ENCODE assay signal across 7 cellular contexts in genomic region chr11:3109921-3110706, GRCh38. TPM values are rescaled to one million over a fixed set of nuclear protein-coding genes. Genes with fewer than 3 reads are reported as not detected.
DNase-seq lines count a peak whose midpoint lies in the region; ATAC-seq and TF ChIP-seq lines count a peak whose summit lies in the region.

No MANE protein-coding gene starts in this region.

- H3K4me3 ChIP-seq in psoas muscle = no peak overlapping the region

- WGBS in psoas muscle, 3 donors = 51 to 62% (median 53%) methylated on average over 14 of the region's 14 CpGs

- TF ChIP-seq CTCF in GM12872 (IDR thresholded peaks at IDR 0.05; ENCODE audit: insufficient read depth, low read depth, low read length) (peak; percentile 70), psoas muscle (IDR thresholded peaks at IDR 0.05) (peak; percentile 78)

- intact Hi-C loops in head of caudate nucleus (cut with DNase I) = loop anchor here (5.0 kb wide), 1 partner anchor 107 kb away; the partner anchor contains the start of gene MRGPRG
- intact Hi-C loops in psoas muscle (cut with DNase I) = loop anchor here (1.0 to 10.0 kb wide), 3 partner anchors 55 to 107 kb away; partner anchors contain the start of gene OSBPL5 (in 1 of the 2)

- H3K9me3 ChIP-seq in psoas muscle = no peaks in the 10 kb centered on the region

- H3K27ac ChIP-seq in psoas muscle = no peak overlapping the region

- no peaks in the 10 kb centered on the region for H3K4me1 ChIP-seq in psoas muscle

- H3K36me3 ChIP-seq in psoas muscle (ENCODE audit: insufficient read depth in 1 of 2, low read depth in 1 of 2) = peaks cover 0 to 18% of the 10 kb centered on the region in 2 donors

- peak; percentile 86 to 97 (median 96) for ATAC-seq in psoas muscle
- no peak for ATAC-seq in HG03565 (IDR thresholded peaks at IDR 0.05; ENCODE audit: unreplicated experiment)
- no peak for ATAC-seq in GM19324 (IDR thresholded peaks at IDR 0.05; ENCODE audit: low FRiP score, unreplicated experiment)

- H3K27me3 ChIP-seq in psoas muscle (ENCODE audit: insufficient read depth in 3 of 3, low read length in 2 of 3) = no peaks in the 10 kb centered on the region

- peak; percentile 10 for DNase-seq in NCI-H1105 (lab: John Stamatoyannopoulos, UW)
- peak; percentile 12 for DNase-seq in activated T-cell treated with anti-CD3 and anti-CD28 coated beads for 1 hour (ENCODE audit: low read depth)
- DNase-seq in head of caudate nucleus = peak in 31 of 42 donors; percentile 10 to 66 (median 41)
- DNase-seq in psoas muscle = peak; percentile 46 to 82

RNA-seq across cellular contexts. Expression of gene CARS1, which starts 52.9 kb away (rescaled TPM):
- 10 to 100 TPM; 24.2 to 65.8 (median 40.2) TPM for total RNA-seq in psoas muscle
- 10 to 100 TPM; 37.8 to 78.6 (median 77.9) TPM for polyA plus RNA-seq in psoas muscle

RNA-seq across cellular contexts. Expression of gene OSBPL5, which starts 55.0 kb away (rescaled TPM):
- 10 to 100 TPM in 2 of 4 donors, 1 to 10 TPM in 2; 6.9 to 12.4 (median 10.3) TPM for total RNA-seq in psoas muscle
- polyA plus RNA-seq in psoas muscle = 1 to 10 TPM; 3.4 to 5.0 (median 4.3) TPM

Comparison
In these comparisons a context has a peak if more than half of its experiments do, and no peak if none do; other contexts are left out.
1. DNase-seq: peak in every context shown above with its lines; median percentile 64 in psoas muscle; 41 in head of caudate nucleus; 12 in activated T-cell treated with anti-CD3 and anti-CD28 coated beads for 1 hour; 10 in NCI-H1105.
2. ATAC-seq: peak in psoas muscle (4 of 4); none in HG03565 (single experiment) and GM19324 (single experiment).